In the genomic region with DNA sequence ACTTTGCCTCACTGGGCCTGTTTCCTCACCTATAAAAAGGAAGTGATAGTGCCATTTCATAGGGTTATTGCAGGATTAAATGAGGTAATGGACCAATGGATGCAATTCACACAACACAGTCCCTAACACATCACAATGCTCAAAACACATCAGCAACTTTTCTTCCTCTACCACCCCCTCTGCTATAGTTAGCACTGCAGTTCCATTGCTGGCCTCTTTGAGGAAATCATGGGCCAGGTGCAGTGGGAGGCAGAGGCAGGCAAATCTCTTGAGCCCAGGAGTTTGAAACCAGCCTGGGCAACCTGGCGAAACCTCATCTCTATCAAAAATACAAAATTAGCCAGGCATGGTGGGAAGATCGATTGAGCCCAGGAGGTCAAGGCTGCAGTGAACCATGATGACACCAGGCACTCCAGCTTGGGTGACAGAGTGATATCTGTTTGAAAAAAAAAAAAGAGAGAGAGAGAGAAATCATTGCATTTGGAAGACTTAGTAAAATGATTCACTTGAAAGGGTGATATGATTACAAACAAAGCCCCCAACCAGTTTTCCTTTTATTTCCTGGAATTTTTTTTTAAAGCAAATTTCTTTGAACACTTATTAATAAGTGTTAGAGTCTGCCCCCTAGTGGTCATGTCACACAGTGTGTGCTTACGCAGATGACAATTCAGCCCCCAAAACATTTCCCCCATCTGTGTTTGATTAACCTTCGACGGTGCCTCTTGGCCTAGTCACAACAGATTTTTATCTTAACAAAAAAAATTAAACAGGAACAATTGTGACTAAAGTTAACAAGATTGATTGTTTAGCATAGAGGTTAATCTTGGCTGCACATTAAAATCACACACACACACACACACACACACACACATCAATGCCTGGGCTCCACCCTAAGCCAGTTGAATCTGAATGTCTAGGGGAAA, we compare ENCODE assay signal across 9 cellular contexts.
A peak's percentile ranks its signal among the peaks of the same experiment; 100 is the strongest.
DNase-seq lines count a peak whose midpoint lies in the region; ATAC-seq and TF ChIP-seq lines count a peak whose summit lies in the region.
"Had no signal": no experiment of that assay in that cellular context is flagged by ENCODE, and none has a peak within 500 bp of the region (broad histone marks: within the 10 kb centered on the region; RNA-seq: fewer than 3 reads in every experiment).

No MANE protein-coding gene starts in this region.

- H3K4me1 ChIP-seq in lower lobe of right lung = no peaks in the 10 kb centered on the region

- no peak overlapping the region for H3K27ac ChIP-seq in lower lobe of right lung

- H3K36me3 ChIP-seq in lower lobe of right lung = no peaks in the 10 kb centered on the region

- H3K4me3 Mint-ChIP-seq in type B pancreatic cell = no peak overlapping the region

- H3K27me3 Mint-ChIP-seq in type B pancreatic cell = peaks cover 15% of the 10 kb centered on the region

- H3K27me3 ChIP-seq in lower lobe of right lung (ENCODE audit: low read depth) = peaks cover 4% of the 10 kb centered on the region

- DNase-seq in AG09309 (ENCODE audit: low read depth) (peak; percentile 13), GM12864 (ENCODE audit: low read depth) (peak; percentile 22), HK-2 (ENCODE audit: unreplicated experiment) (peak; percentile 2), RPMI7951 (ENCODE audit: low read depth) (peak; percentile 48), cerebellum (ENCODE audit: low spot score) (peak; percentile 10), lower lobe of right lung (no peak), type B pancreatic cell (ENCODE audit: extremely low spot score, unreplicated experiment) (no peak), DMS79 (lab: John Stamatoyannopoulos, UW) (no peak)

- H3K27ac Mint-ChIP-seq in type B pancreatic cell = no peak overlapping the region

- H3K9me3 ChIP-seq in lower lobe of right lung = no peaks in the 10 kb centered on the region

- ATAC-seq in lower lobe of right lung = peak; percentile 66 to 73

- no peaks in the 10 kb centered on the region for H3K9me3 Mint-ChIP-seq in type B pancreatic cell

- no peaks in the 10 kb centered on the region for H3K36me3 Mint-ChIP-seq in type B pancreatic cell

- peaks cover 14% of the 10 kb centered on the region for H3K4me1 Mint-ChIP-seq in type B pancreatic cell (ENCODE audit: unreplicated experiment)

- no peak overlapping the region for H3K4me3 ChIP-seq in AG09309 (ENCODE audit: control insufficient read depth, low read depth, low read length)
- no peak overlapping the region for H3K4me3 ChIP-seq in GM12864 (ENCODE audit: low read depth, low read length)
- H3K4me3 ChIP-seq in lower lobe of right lung = no peak overlapping the region
- H3K4me3 ChIP-seq: lung had no signal

- intact Hi-C loops in lower lobe of right lung (cut with DNase I) = no loop called here

- TF ChIP-seq CTCF in AG09309 (IDR thresholded peaks at IDR 0.05; ENCODE audit: control insufficient read depth, insufficient read depth, low read depth, low read length, missing control alignments) = peak; percentile 67
- peak; percentile 71 for TF ChIP-seq CTCF in GM12864 (IDR thresholded peaks at IDR 0.05; ENCODE audit: low read depth, low read length, missing control alignments)
- TF ChIP-seq CTCF in lower lobe of right lung (IDR thresholded peaks at IDR 0.05) = peak; percentile 66
- TF ChIP-seq CTCF in type B pancreatic cell (conservative IDR thresholded peaks at IDR 0.05) = peak; percentile 91

Comparison
In these comparisons a context has a peak if more than half of its experiments do, and no peak if none do; other contexts are left out.
1. DNase-seq: peak in AG09309 (single experiment), GM12864 (single experiment), HK-2 (single experiment), RPMI7951 (single experiment) and cerebellum (single experiment); none in lower lobe of right lung (single experiment), type B pancreatic cell (single experiment) and DMS79 (single experiment).
2. Peak in every context shown above with its lines, with median percentiles within 50 percentile points of each other: CTCF ChIP-seq.